Comparison of ENCODE assay signal across 22 cellular contexts in genomic region chr3:45179163-45179562, GRCh38. TPM values are rescaled to one million over a fixed set of nuclear protein-coding genes. Genes with fewer than 3 reads are reported as not detected.
DNase-seq lines count a peak whose midpoint lies in the region; ATAC-seq and TF ChIP-seq lines count a peak whose summit lies in the region.
"Had no signal": no experiment of that assay in that cellular context is flagged by ENCODE, and none has a peak within 500 bp of the region (broad histone marks: within the 10 kb centered on the region; RNA-seq: fewer than 3 reads in every experiment).

No MANE protein-coding gene starts in this region.

- no peaks in the 10 kb centered on the region for H3K36me3 Mint-ChIP-seq in activated CD4-positive, alpha-beta T cell treated with anti-CD3 and anti-CD28 coated beads, Interleukin-2, amount 10 ng/mL, durations not matched to agents 24 days and 14 days (ENCODE audit: low read depth)
- H3K36me3 Mint-ChIP-seq: CD4-positive, alpha-beta memory T cell; memory B cell; naive thymus-derived CD4-positive, alpha-beta T cell; WTC11 had no signal

- H3K9me3 Mint-ChIP-seq in activated CD4-positive, alpha-beta T cell treated with anti-CD3 and anti-CD28 coated beads, Interleukin-2, amount 10 ng/mL, durations not matched to agents 24 days and 14 days = no peaks in the 10 kb centered on the region
- H3K9me3 Mint-ChIP-seq: CD4-positive, alpha-beta memory T cell; memory B cell; naive thymus-derived CD4-positive, alpha-beta T cell; T-helper 2 cell treated with Interferon-gamma antibody and Interleukin-4, amounts not matched to agents 5 μg/mL and 100 μg/mL, for 36 hours; WTC11 had no signal

- peaks cover 26% of the 10 kb centered on the region for H3K27me3 Mint-ChIP-seq in activated CD4-positive, alpha-beta T cell treated with anti-CD3 and anti-CD28 coated beads, Interleukin-2, amount 10 ng/mL, durations not matched to agents 24 days and 14 days

- H3K27me3 ChIP-seq in WERI-Rb-1 (ENCODE audit: insufficient read depth, low read depth, severe bottlenecking) (no peaks in the 10 kb centered on the region), psoas muscle (ENCODE audit: insufficient read depth in 3 of 3, low read length in 2 of 3) (no peaks in the 10 kb centered on the region)
- H3K27me3 ChIP-seq: sigmoid colon had no signal

- H3K9me3 ChIP-seq in WERI-Rb-1 (ENCODE audit: severe bottlenecking) (no peaks in the 10 kb centered on the region), psoas muscle (no peaks in the 10 kb centered on the region)
- H3K9me3 ChIP-seq: sigmoid colon had no signal

- peaks cover 26% of the 10 kb centered on the region for H3K4me1 ChIP-seq in psoas muscle

- H3K4me1 Mint-ChIP-seq in activated CD4-positive, alpha-beta T cell treated with anti-CD3 and anti-CD28 coated beads, Interleukin-2, amount 10 ng/mL, durations not matched to agents 24 days and 14 days = peaks cover 4% of the 10 kb centered on the region
- H3K4me1 Mint-ChIP-seq: memory B cell had no signal

- intact Hi-C loops in psoas muscle (cut with DNase I) = no loop called here
- intact Hi-C loops in activated CD4-positive, alpha-beta T cell treated with anti-CD3 and anti-CD28 coated beads, Interleukin-2, amount 10 ng/mL, durations not matched to agents 24 days and 14 days (cut with micrococcal nuclease) = no loop called here

- H3K27ac ChIP-seq in WERI-Rb-1 (no peak overlapping the region), psoas muscle (peak overlapping the region; percentile 74)
- H3K27ac ChIP-seq: KMS-11, parathyroid adenoma had no signal

- ATAC-seq in psoas muscle = peak in 2 of 4 donors; percentile 23 to 40
- ATAC-seq: left cardiac atrium; naive thymus-derived CD4-positive, alpha-beta T cell; WTC11 had no signal

- peak; percentile 83 for DNase-seq in ELF-1 (ENCODE audit: low read depth, low spot score)
- peak; percentile 56 for DNase-seq in NB4 (ENCODE audit: low read depth)
- peak; percentile 27 for DNase-seq in WERI-Rb-1
- no peak for DNase-seq in psoas muscle
- no peak for DNase-seq in CD1c-positive myeloid dendritic cell (ENCODE audit: extremely low spot score)
- no peak for DNase-seq in activated naive CD4-positive, alpha-beta T cell treated with Interleukin-2 at 50 U/mL for 16 hours
- DNase-seq in activated CD4-positive, alpha-beta T cell treated with anti-CD3 and anti-CD28 coated beads, Interleukin-2, amount 10 ng/mL, durations not matched to agents 24 days and 14 days = no peak
- DNase-seq: activated CD4-positive, alpha-beta T cell treated with anti-CD3 and anti-CD28 coated beads, Interleukin-2, amount 50 U/mL, for 4 hours; activated T-cell treated with anti-CD3 and anti-CD28 coated beads for 4 hours; CD4-positive, alpha-beta memory T cell; DMS153; GF-D8; left cardiac atrium; naive thymus-derived CD4-positive, alpha-beta T cell; NCI-H1092 treated with DMSO at 0.1 percent for 48 hours; RPMI8226; sigmoid colon had no signal

- WGBS in psoas muscle, 3 donors = 79 to 83% (median 83%) methylated on average over 3 of the region's 3 CpGs

- H3K4me3 ChIP-seq in NB4 (ENCODE audit: low read depth, low read length) (no peak overlapping the region), WERI-Rb-1 (ENCODE audit: low read depth, low read length) (no peak overlapping the region), psoas muscle (peak overlapping the region; percentile 19)
- H3K4me3 ChIP-seq: sigmoid colon had no signal

- H3K36me3 ChIP-seq in WERI-Rb-1 (no peaks in the 10 kb centered on the region), psoas muscle (ENCODE audit: insufficient read depth in 1 of 2, low read depth in 1 of 2) (no peaks in the 10 kb centered on the region)
- H3K36me3 ChIP-seq: sigmoid colon had no signal

- H3K4me3 Mint-ChIP-seq in activated CD4-positive, alpha-beta T cell treated with anti-CD3 and anti-CD28 coated beads, Interleukin-2, amount 10 ng/mL, durations not matched to agents 24 days and 14 days = no peak overlapping the region
- H3K4me3 Mint-ChIP-seq: CD4-positive, alpha-beta memory T cell; memory B cell; naive thymus-derived CD4-positive, alpha-beta T cell; T-helper 2 cell treated with Interferon-gamma antibody and Interleukin-4, amounts not matched to agents 5 μg/mL and 100 μg/mL, for 36 hours; WTC11 had no signal

- TF ChIP-seq CTCF in NB4 (IDR thresholded peaks at IDR 0.05; ENCODE audit: low read depth, low read length) (no peak), WERI-Rb-1 (IDR thresholded peaks at IDR 0.05; ENCODE audit: low read depth, low read length) (no peak), psoas muscle (IDR thresholded peaks at IDR 0.05) (no peak)

- no peak for TF ChIP-seq POLR2A in NB4 (IDR thresholded peaks at IDR 0.05; ENCODE audit: extremely low read depth, insufficient read length)

- H3K27ac Mint-ChIP-seq in activated CD4-positive, alpha-beta T cell treated with anti-CD3 and anti-CD28 coated beads, Interleukin-2, amount 10 ng/mL, durations not matched to agents 24 days and 14 days = no peak overlapping the region
- H3K27ac Mint-ChIP-seq: CD4-positive, alpha-beta memory T cell; memory B cell; naive thymus-derived CD4-positive, alpha-beta T cell; T-helper 2 cell treated with Interferon-gamma antibody and Interleukin-4, amounts not matched to agents 5 μg/mL and 100 μg/mL, for 36 hours; WTC11 had no signal

RNA-seq across cellular contexts. Expression of gene CDCP1, which starts 33.0 kb away (rescaled TPM):
- 1 to 10 TPM in 1 of 4 donors, under 1 TPM in 3; 0.24 to 1.4 (median 0.37) TPM for total RNA-seq in psoas muscle
- polyA plus RNA-seq in psoas muscle = under 1 TPM; 0.01 to 0.65 (median 0.21) TPM
- total RNA-seq in activated CD4-positive, alpha-beta T cell treated with anti-CD3 and anti-CD28 coated beads, Interleukin-2, amount 10 ng/mL, durations not matched to agents 24 days and 14 days = 3.2 and 3.3 TPM in 2 replicates

RNA-seq across cellular contexts. Expression of gene TMEM158, which starts 46.9 kb away (rescaled TPM):
- total RNA-seq in psoas muscle = 1 to 10 TPM; 1.4 to 6.5 (median 1.5) TPM
- polyA plus RNA-seq in psoas muscle = 10 to 100 TPM in 1 of 3 donors, 1 to 10 TPM in 1, under 1 TPM in 1; 0.48 to 15.7 (median 2.4) TPM
- 0.44 and 0.66 TPM in 2 replicates for total RNA-seq in activated CD4-positive, alpha-beta T cell treated with anti-CD3 and anti-CD28 coated beads, Interleukin-2, amount 10 ng/mL, durations not matched to agents 24 days and 14 days
- total RNA-seq: CD4-positive, alpha-beta memory T cell had no signal
- polyA plus RNA-seq: CD4-positive, alpha-beta memory T cell; naive thymus-derived CD4-positive, alpha-beta T cell had no signal

Comparison
In these comparisons a context has a peak if more than half of its experiments do, and no peak if none do; other contexts are left out.
1. DNase-seq: peak in ELF-1 (single experiment), NB4 (single experiment) and WERI-Rb-1 (single experiment); none in psoas muscle (0 of 2), CD1c-positive myeloid dendritic cell (single experiment), activated naive CD4-positive, alpha-beta T cell treated with Interleukin-2 at 50 U/mL for 16 hours (single experiment) and activated CD4-positive, alpha-beta T cell treated with anti-CD3 and anti-CD28 coated beads, Interleukin-2, amount 10 ng/mL, durations not matched to agents 24 days and 14 days (single experiment).